Comparison of ENCODE assay signal across 11 cellular contexts in the genomic region with DNA sequence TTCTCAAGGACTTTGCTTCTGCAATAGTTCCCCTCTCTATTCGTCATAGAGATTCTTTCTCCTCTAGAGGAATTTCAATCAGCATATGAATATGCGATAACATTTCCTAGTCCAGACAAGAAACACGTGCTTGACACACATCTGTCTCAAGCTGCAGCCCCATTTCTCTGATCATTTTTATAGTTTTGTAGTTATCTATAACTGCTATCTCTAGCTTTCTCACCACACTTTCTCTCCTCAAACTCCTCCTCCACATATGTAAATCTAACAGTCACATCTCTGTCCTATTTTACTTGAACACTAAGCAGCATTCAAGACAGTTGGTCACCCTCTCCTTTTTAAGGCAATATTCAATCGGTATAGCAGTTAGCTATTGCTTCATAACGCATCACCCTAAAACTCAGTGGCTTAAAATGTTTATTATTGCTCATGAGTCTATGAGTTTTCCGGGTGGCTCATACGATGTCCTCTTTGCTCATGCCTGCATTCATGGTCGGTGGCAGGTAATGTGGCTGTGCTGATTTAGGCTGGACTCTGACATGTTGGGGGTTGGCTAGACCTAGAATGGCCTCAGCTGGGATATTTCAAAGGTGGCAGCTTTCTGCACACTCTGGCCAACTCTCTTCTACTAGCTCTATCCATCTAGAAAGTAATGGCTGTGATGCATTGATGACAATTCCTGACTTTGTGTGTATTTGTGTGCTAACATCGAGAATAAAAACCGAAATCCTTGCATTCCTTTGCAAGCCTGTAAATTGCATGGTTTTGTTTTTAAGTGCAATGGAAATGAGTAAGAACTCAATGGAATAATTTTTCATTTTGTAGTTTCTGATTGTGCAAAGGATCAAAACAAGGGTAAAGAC. TPM values are rescaled to one million over a fixed set of nuclear protein-coding genes. Genes with fewer than 3 reads are reported as not detected.
DNase-seq lines count a peak whose midpoint lies in the region; ATAC-seq and TF ChIP-seq lines count a peak whose summit lies in the region.
"Had no signal": no experiment of that assay in that cellular context is flagged by ENCODE, and none has a peak within 500 bp of the region (broad histone marks: within the 10 kb centered on the region; RNA-seq: fewer than 3 reads in every experiment).

No MANE protein-coding gene starts in this region.

- no peaks in the 10 kb centered on the region for H3K27me3 ChIP-seq in H9 (ENCODE audit: insufficient read depth, low read length)
- H3K27me3 ChIP-seq: testis had no signal

- H3K4me1 Mint-ChIP-seq in H9 (peaks cover 25 to 31% of the 10 kb centered on the region in 2 experiments), WTC11 (peaks cover 42% of the 10 kb centered on the region), natural killer cell (peaks cover 83 to 88% of the 10 kb centered on the region in 2 donors)

- H3K79me1 ChIP-seq in H9 (ENCODE audit: insufficient read depth, low read depth, low read length, poor library complexity, severe bottlenecking): no peaks in the 10 kb centered on the region

- no peak overlapping the region for H2AK5ac ChIP-seq in H9 (ENCODE audit: insufficient read length, low read length)

- H3T11ph ChIP-seq in H9 (ENCODE audit: low read length): no peak overlapping the region

- H2AFZ ChIP-seq in H9 (ENCODE audit: low read length): no peak overlapping the region

- peaks cover 9% of the 10 kb centered on the region; the same call in 1 of the 2 replicates for H3K4me1 ChIP-seq in H9 (ENCODE audit: insufficient read depth, low read length)
- H3K4me1 ChIP-seq: testis had no signal

- H3K14ac ChIP-seq in H9 (ENCODE audit: insufficient read depth, low read length): no peak overlapping the region

- H3K27ac Mint-ChIP-seq in H9: peak overlapping the region; percentile 10 to 81 (median 29); a peak in 3 of 7 replicates
- H3K27ac Mint-ChIP-seq in WTC11: no peak overlapping the region; the same call in 1 of the 2 replicates
- H3K27ac Mint-ChIP-seq in natural killer cell: peak overlapping the region; percentile 88 to 89

- no peak overlapping the region for H4K91ac ChIP-seq in H9 (ENCODE audit: insufficient read length, low read depth, low read length)

- no peak overlapping the region for H3K4me3 Mint-ChIP-seq in H9
- peak overlapping the region; percentile 10; the same call in 1 of the 2 replicates for H3K4me3 Mint-ChIP-seq in WTC11
- H3K4me3 Mint-ChIP-seq in natural killer cell: peak overlapping the region; percentile 82

- TF ChIP-seq CTCF in H9 (conservative IDR thresholded peaks at IDR 0.05): no peak
- no peak for TF ChIP-seq CTCF in WTC11 (IDR thresholded peaks at IDR 0.05)
- TF ChIP-seq CTCF in natural killer cell (IDR thresholded peaks at IDR 0.05): no peak

- H4K20me1 ChIP-seq in H9 (ENCODE audit: control insufficient read depth, insufficient read depth, insufficient read length): no peaks in the 10 kb centered on the region

- peak overlapping the region; percentile 46 for H3K27ac ChIP-seq in H9 (ENCODE audit: insufficient read length, low read depth, low read length)
- H3K27ac ChIP-seq: testis had no signal

- H2BK20ac ChIP-seq in H9 (ENCODE audit: low read depth, low read length, poor library complexity, severe bottlenecking): peak overlapping the region; percentile 32

- no peak overlapping the region for H3K4ac ChIP-seq in H9 (ENCODE audit: low read depth, low read length)

- no peak overlapping the region for H2BK15ac ChIP-seq in H9 (ENCODE audit: low read depth, low read length)

- CTCF ChIA-PET in WTC11 (lab: Charles Lee): interaction anchor here (0.9 kb wide), 1 partner anchor 270 kb away, joined by 3 read pairs; no protein-coding TSS in a partner anchor

- H4K5ac ChIP-seq in H9 (ENCODE audit: insufficient read length, low read depth, low read length): no peak overlapping the region

- H3K79me2 ChIP-seq in H9 (ENCODE audit: insufficient read depth, low read length): no peaks in the 10 kb centered on the region

- H3K56ac ChIP-seq in H9 (ENCODE audit: insufficient read length, low read depth, low read length): no peak overlapping the region

- POLR2A ChIA-PET in WTC11 (lab: Charles Lee): no interaction called here

- H3K9me3 ChIP-seq in H9 (ENCODE audit: control insufficient read depth, low read depth, low read length): no peaks in the 10 kb centered on the region
- H3K9me3 ChIP-seq: testis had no signal

- H3K23me2 ChIP-seq in H9 (ENCODE audit: insufficient read length, low read depth, low read length, poor library complexity, severe bottlenecking): no peaks in the 10 kb centered on the region

- no peaks in the 10 kb centered on the region for H3K27me3 Mint-ChIP-seq in H9 (ENCODE audit: low read depth)
- no peaks in the 10 kb centered on the region for H3K27me3 Mint-ChIP-seq in WTC11 (ENCODE audit: low read depth)
- no peaks in the 10 kb centered on the region for H3K27me3 Mint-ChIP-seq in natural killer cell (ENCODE audit: low read depth in 2 of 2)

- H3K23ac ChIP-seq in H9 (ENCODE audit: insufficient read length, low read depth, low read length): no peak overlapping the region

- no peak overlapping the region for H3K18ac ChIP-seq in H9 (ENCODE audit: insufficient read length, low read depth, low read length)

- H2BK12ac ChIP-seq in H9 (ENCODE audit: insufficient read length, low read depth, low read length): no peak overlapping the region

- intact Hi-C loops in natural killer cell (cut with micrococcal nuclease): loop anchor here (1.0 to 5.0 kb wide), 6 partner anchors 101 to 652 kb away; a partner anchor contains a TSS
- intact Hi-C loops in posterior vena cava (cut with DNase I): no loop called here

- ATAC-seq in GM18868 (IDR thresholded peaks at IDR 0.05; ENCODE audit: unreplicated experiment) (peak; percentile 2), WTC11 (no peak), natural killer cell (peak; percentile 28 to 49 (median 28)), GM18861 (IDR thresholded peaks at IDR 0.05; ENCODE audit: unreplicated experiment) (no peak)

- H3K36me3 Mint-ChIP-seq in H9 (ENCODE audit: insufficient read depth in 1 of 3, low read depth in 3 of 3) (no peaks in the 10 kb centered on the region; a peak in 1 of 7 replicates), WTC11 (no peaks in the 10 kb centered on the region), natural killer cell (peaks cover under 1% of the 10 kb centered on the region)

- H3K9ac ChIP-seq in H9 (ENCODE audit: extremely low read depth, insufficient read length, low read length): no peak overlapping the region

- H3K4me2 ChIP-seq in H9 (ENCODE audit: insufficient read depth, insufficient read length, low read length): peak overlapping the region; percentile 51

- H3K9me3 Mint-ChIP-seq in H9 (no peaks in the 10 kb centered on the region), WTC11 (no peaks in the 10 kb centered on the region), natural killer cell (no peaks in the 10 kb centered on the region)

- H4K8ac ChIP-seq in H9 (replicated peaks; ENCODE audit: insufficient read length, low read depth, low read length): no peak overlapping the region

- H2BK5ac ChIP-seq in H9 (ENCODE audit: insufficient read length, low read length): no peak overlapping the region

- DNase-seq in H9: no peak
- no peak for DNase-seq in WTC11 (ENCODE audit: low spot score)
- no peak for DNase-seq in natural killer cell
- DNase-seq in posterior vena cava (ENCODE audit: low spot score): no peak
- DNase-seq in NCI-H1105 treated with DMSO at 0.1 percent for 48 hours (lab: John Stamatoyannopoulos, UW): no peak
- DNase-seq: activated effector memory CD4-positive, alpha-beta T cell treated with anti-CD3 and anti-CD28 coated beads, Interleukin-2, amount 50 U/mL, for 16 hours; effector CD4-positive, alpha-beta T cell; testis had no signal

- no peak overlapping the region for H2BK120ac ChIP-seq in H9 (ENCODE audit: low read depth, low read length, poor library complexity, severe bottlenecking)

- WGBS in H9 (ENCODE audit: extremely low coverage, insufficient read length, low lambda C conversion rate): no CpG with 5 or more reads among the region's 10 CpGs

TF ChIP-seq in WTC11, 78 proteins besides CTCF, POLR2A, EP300 and RAD21:
- TF ChIP-seq, protein P1, sequence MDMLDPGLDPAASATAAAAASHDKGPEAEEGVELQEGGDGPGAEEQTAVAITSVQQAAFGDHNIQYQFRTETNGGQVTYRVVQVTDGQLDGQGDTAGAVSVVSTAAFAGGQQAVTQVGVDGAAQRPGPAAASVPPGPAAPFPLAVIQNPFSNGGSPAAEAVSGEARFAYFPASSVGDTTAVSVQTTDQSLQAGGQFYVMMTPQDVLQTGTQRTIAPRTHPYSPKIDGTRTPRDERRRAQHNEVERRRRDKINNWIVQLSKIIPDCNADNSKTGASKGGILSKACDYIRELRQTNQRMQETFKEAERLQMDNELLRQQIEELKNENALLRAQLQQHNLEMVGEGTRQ (CRISPR knock-in tag; IDR thresholded peaks at IDR 0.05): no peak
- no peak for TF ChIP-seq ZNF317 (CRISPR knock-in tag; IDR thresholded peaks at IDR 0.05; ENCODE audit: borderline replicate concordance, low read depth)
- no peak for TF ChIP-seq SMAD4 (CRISPR knock-in tag; IDR thresholded peaks at IDR 0.05)
- no peak for TF ChIP-seq MXD4 (CRISPR knock-in tag; IDR thresholded peaks at IDR 0.05; ENCODE audit: borderline replicate concordance)
TF ChIP-seq in WTC11: peak in this region for 0.

RNA-seq across cellular contexts. Expression of a gene that starts 20.6 kb away (rescaled TPM):
- total RNA-seq in H9 (2021) (not detected in 2 replicates), WTC11 (2021) (not detected in 3 replicates), natural killer cell (not detected), posterior vena cava (not detected)
- total RNA-seq: SK-MEL-5, testis had no signal

Comparison
In these comparisons a context has a peak if more than half of its experiments do, and no peak if none do; other contexts are left out.
1. ATAC-seq: peak in GM18868 (single experiment) and natural killer cell (3 of 3); none in WTC11 (single experiment) and GM18861 (single experiment).
2. H3K4me3 Mint-ChIP-seq: peak in WTC11 (single experiment) and natural killer cell (single experiment); none in H9 (0 of 2).